Comparison of ENCODE assay signal across 18 cellular contexts in genomic region chr14:34085695-34086094, GRCh38.
"Had no signal": no experiment of that assay in that cellular context is flagged by ENCODE, and none has a peak within 500 bp of the region (broad histone marks: within the 10 kb centered on the region; RNA-seq: fewer than 3 reads in every experiment).

No MANE protein-coding gene starts in this region.

- DNase-seq: effector memory CD4-positive, alpha-beta T cell; esophagus squamous epithelium; foreskin fibroblast; immature natural killer cell; kidney; left colon; mucosa of descending colon; naive thymus-derived CD8-positive, alpha-beta T cell; sigmoid colon; stimulated activated CD4-positive, alpha-beta T cell treated with anti-CD3 and anti-CD28 coated beads, Interleukin-2, amount 100 ng/mL, for 24 hours; stimulated activated CD4-positive, alpha-beta T cell treated with anti-CD3 and anti-CD28 coated beads, Interleukin-4, amount 100 ng/mL, for 4 hours; stimulated activated naive B cell treated with anti-CD40 and anti-IgM and Interleukin-4, amounts not matched to agents 10 μg/mL and 1 μg/mL and 100 μg/mL, for 72 hours; stimulated activated naive CD8-positive, alpha-beta T cell treated with anti-CD3 and anti-CD28 coated beads, Interleukin-15, amount 100 ng/mL, for 72 hours; testis; transverse colon had no signal

- H3K4me1 Mint-ChIP-seq: immature natural killer cell; stimulated activated naive CD8-positive, alpha-beta T cell treated with anti-CD3 and anti-CD28 coated beads, Interleukin-15, amount 100 ng/mL, for 72 hours had no signal

- H3K36me3 Mint-ChIP-seq: immature natural killer cell; naive thymus-derived CD8-positive, alpha-beta T cell; stimulated activated naive B cell treated with anti-CD40 and anti-IgM and Interleukin-4, amounts not matched to agents 10 μg/mL and 1 μg/mL and 100 μg/mL, for 72 hours had no signal

- H3K27ac ChIP-seq: esophagus squamous epithelium, neutrophil, sigmoid colon, skin epidermis, testis, transverse colon had no signal

- H3K27me3 ChIP-seq: neutrophil, sigmoid colon, testis, transverse colon had no signal

- H3K27ac Mint-ChIP-seq: immature natural killer cell; naive thymus-derived CD8-positive, alpha-beta T cell; stimulated activated naive B cell treated with anti-CD40 and anti-IgM and Interleukin-4, amounts not matched to agents 10 μg/mL and 1 μg/mL and 100 μg/mL, for 72 hours; stimulated activated naive CD8-positive, alpha-beta T cell treated with anti-CD3 and anti-CD28 coated beads, Interleukin-15, amount 100 ng/mL, for 72 hours had no signal

- H3K9me3 Mint-ChIP-seq: stimulated activated naive B cell treated with anti-CD40 and anti-IgM and Interleukin-4, amounts not matched to agents 10 μg/mL and 1 μg/mL and 100 μg/mL, for 72 hours had no signal

- H3K4me3 Mint-ChIP-seq: immature natural killer cell; naive thymus-derived CD8-positive, alpha-beta T cell; stimulated activated naive B cell treated with anti-CD40 and anti-IgM and Interleukin-4, amounts not matched to agents 10 μg/mL and 1 μg/mL and 100 μg/mL, for 72 hours; stimulated activated naive CD8-positive, alpha-beta T cell treated with anti-CD3 and anti-CD28 coated beads, Interleukin-15, amount 100 ng/mL, for 72 hours had no signal

- ATAC-seq: naive thymus-derived CD8-positive, alpha-beta T cell; stimulated activated naive CD8-positive, alpha-beta T cell treated with anti-CD3 and anti-CD28 coated beads, Interleukin-15, amount 100 ng/mL, for 72 hours had no signal

- FAIRE-seq: endometrium, kidney had no signal

- H3K27me3 Mint-ChIP-seq: naive thymus-derived CD8-positive, alpha-beta T cell had no signal

- H3K9me3 ChIP-seq: esophagus squamous epithelium, mucosa of descending colon, neutrophil, sigmoid colon, testis, transverse colon had no signal

- H3K4me1 ChIP-seq: testis had no signal

- H3K4me3 ChIP-seq: esophagus squamous epithelium, mucosa of descending colon, sigmoid colon, skin epidermis, testis, transverse colon had no signal

- H3K36me3 ChIP-seq: esophagus squamous epithelium, neutrophil, sigmoid colon, transverse colon had no signal
